In genomic region chr14:69263364-69263763, GRCh38 we compare ENCODE assay signal across 8 cellular contexts. TPM values are rescaled to one million over a fixed set of nuclear protein-coding genes. Genes with fewer than 3 reads are reported as not detected.
DNase-seq lines count a peak whose midpoint lies in the region; ATAC-seq and TF ChIP-seq lines count a peak whose summit lies in the region.

No MANE protein-coding gene starts in this region.

- peak overlapping the region; percentile 57 for H2AFZ ChIP-seq in osteoblast (ENCODE audit: low read length)

- no peaks in the 10 kb centered on the region for H3K9me3 ChIP-seq in esophagus squamous epithelium
- no peaks in the 10 kb centered on the region for H3K9me3 ChIP-seq in osteoblast (ENCODE audit: low read depth, low read length)

- intact Hi-C loops in esophagus squamous epithelium (cut with DNase I) = no loop called here

- no peak for ATAC-seq in activated CD4-positive, CD25-positive, alpha-beta regulatory T cell treated with anti-CD3 and anti-CD28 coated beads, Interleukin-2, amount 50 U/mL, for 24 hours
- no peak for ATAC-seq in GM21526 (IDR thresholded peaks at IDR 0.05; ENCODE audit: low FRiP score, unreplicated experiment)

- H3K4me3 ChIP-seq in esophagus squamous epithelium (no peak overlapping the region), osteoblast (ENCODE audit: insufficient read depth, low read length) (peak overlapping the region; percentile 32)

- no peak for TF ChIP-seq POLR2A in esophagus squamous epithelium (IDR thresholded peaks at IDR 0.05)

- in situ Hi-C loops in GM13976 (cut with MboI; ENCODE audit: low sequenced_read_pairs, unreplicated experiment) = no loop called here

- H3K79me2 ChIP-seq in osteoblast (ENCODE audit: insufficient read depth, low read length) = no peaks in the 10 kb centered on the region

- H3K36me3 ChIP-seq in esophagus squamous epithelium = no peaks in the 10 kb centered on the region
- H3K36me3 ChIP-seq in osteoblast (ENCODE audit: insufficient read depth, low read length) = no peaks in the 10 kb centered on the region

- TF ChIP-seq CTCF in esophagus squamous epithelium (IDR thresholded peaks at IDR 0.05) = no peak
- no peak for TF ChIP-seq CTCF in osteoblast (IDR thresholded peaks at IDR 0.05; ENCODE audit: extremely low read depth, low read depth, low read length)
- TF ChIP-seq CTCF in GM13976 (IDR thresholded peaks at IDR 0.05; ENCODE audit: borderline replicate concordance, control extremely low read depth, extremely low read depth, insufficient read depth, missing control alignments) = no peak

- peak overlapping the region in 3 of 4 donors; percentile 36 to 56 (median 53) for H3K27ac ChIP-seq in esophagus squamous epithelium
- peak overlapping the region; percentile 86 for H3K27ac ChIP-seq in osteoblast (ENCODE audit: low read depth, low read length)

- H3K27me3 ChIP-seq in esophagus squamous epithelium (peaks cover 0 to 83% (median under 1%) of the 10 kb centered on the region in 4 donors), osteoblast (ENCODE audit: insufficient read depth, low read length) (peaks cover 32% of the 10 kb centered on the region)

- peak overlapping the region; percentile 68 for H3K4me2 ChIP-seq in osteoblast (ENCODE audit: insufficient read depth, low read length)

- peak; percentile 92 for DNase-seq in EH (ENCODE audit: low read depth)
- peak; percentile 82 for DNase-seq in NCI-H446 treated with DMSO at 0.1 percent for 48 hours (lab: John Stamatoyannopoulos, UW)
- DNase-seq in esophagus squamous epithelium (lab: John Stamatoyannopoulos, UW) = no peak
- peak; percentile 100 for DNase-seq in osteoblast (ENCODE audit: insufficient read length, low spot score, missing footprints)
- no peak for DNase-seq in GM13976 (ENCODE audit: low spot score)
- DNase-seq in stimulated activated CD8-positive, alpha-beta memory T cell treated with anti-CD3 and anti-CD28 coated beads, Interleukin-4, amount 100 ng/mL, for 48 hours = no peak

- H3K4me1 ChIP-seq in esophagus squamous epithelium = peaks cover 26 to 43% (median 26%) of the 10 kb centered on the region in 3 donors
- H3K4me1 ChIP-seq in osteoblast (ENCODE audit: insufficient read depth, low read length) = peaks cover 43% of the 10 kb centered on the region

- 58 to 86% methylated on average over 6 of the region's 6 CpGs for WGBS in esophagus squamous epithelium, 2 donors

- H4K20me1 ChIP-seq in osteoblast (ENCODE audit: insufficient read depth, low read length) = no peaks in the 10 kb centered on the region

RNA-seq across cellular contexts. Expression of gene GALNT16, which starts 3.4 kb away (rescaled TPM):
- total RNA-seq in esophagus squamous epithelium (1 to 10 TPM in 2 of 4 donors, under 1 TPM in 2; 0.11 to 2.7 (median 1.3) TPM), osteoblast (4.0 and 4.1 TPM in 2 replicates)

Comparison
In these comparisons a context has a peak if more than half of its experiments do, and no peak if none do; other contexts are left out.
1. DNase-seq: peak in EH (single experiment), NCI-H446 treated with DMSO at 0.1 percent for 48 hours (single experiment) and osteoblast (single experiment); none in esophagus squamous epithelium (single experiment), GM13976 (single experiment) and stimulated activated CD8-positive, alpha-beta memory T cell treated with anti-CD3 and anti-CD28 coated beads, Interleukin-4, amount 100 ng/mL, for 48 hours (single experiment).